Comparison of ENCODE assay signal across 28 cellular contexts in genomic region chr4:36079666-36080065, GRCh38.
"Had no signal": no experiment of that assay in that cellular context is flagged by ENCODE, and none has a peak within 500 bp of the region (broad histone marks: within the 10 kb centered on the region; RNA-seq: fewer than 3 reads in every experiment).

No MANE protein-coding gene starts in this region.

- H3K27me3 Mint-ChIP-seq: stimulated activated memory B cell treated with anti-CD40 and anti-IgM and Interleukin-4, amounts not matched to agents 10 μg/mL and 1 μg/mL and 100 μg/mL, for 72 hours; stimulated activated naive B cell treated with anti-CD40 and anti-IgM and Interleukin-4, amounts not matched to agents 10 μg/mL and 1 μg/mL and 100 μg/mL, for 72 hours; stimulated activated naive CD8-positive, alpha-beta T cell treated with anti-CD3 and anti-CD28 coated beads, Interleukin-15, amount 100 ng/mL, for 72 hours; stimulated activated naive CD8-positive, alpha-beta T cell treated with anti-CD3 and anti-CD28 coated beads, Interleukin-15, Interleukin-2, amounts not matched to agents 100 ng/mL and 50 ng/mL, for 24 hours; type B pancreatic cell had no signal

- H3K4me1 ChIP-seq: stomach, suprapubic skin, testis, thyroid gland, tibial artery, tibial nerve, transverse colon, upper lobe of left lung, upper lobe of right lung, uterus, vagina had no signal

- H3K9me3 ChIP-seq: stomach, suprapubic skin, testis, thoracic aorta, thyroid gland, tibial artery, tibial nerve, transverse colon, upper lobe of left lung, upper lobe of right lung, uterus, vagina had no signal

- H3K27me3 ChIP-seq: stomach, suprapubic skin, testis, thyroid gland, tibial artery, tibial nerve, transverse colon, upper lobe of left lung, upper lobe of right lung, uterus, vagina had no signal

- H3K27ac ChIP-seq: stomach, suprapubic skin, testis, thoracic aorta, thyroid gland, tibial artery, tibial nerve, transverse colon, upper lobe of left lung, upper lobe of right lung, uterus, vagina had no signal

- H3K4me3 ChIP-seq: stomach, suprapubic skin, testis, thoracic aorta, thyroid gland, tibial artery, tibial nerve, transverse colon, upper lobe of left lung, upper lobe of right lung, uterus, vagina had no signal

- DNase-seq: stimulated activated CD4-positive, alpha-beta T cell treated with anti-CD3 and anti-CD28 coated beads, Interleukin-2, amount 100 ng/mL, for 48 hours; stimulated activated CD4-positive, alpha-beta T cell treated with anti-CD3 and anti-CD28 coated beads, Interleukin-4, amount 100 ng/mL, for 1 hour; stimulated activated CD4-positive, alpha-beta T cell treated with anti-CD3 and anti-CD28 coated beads, Interleukin-4, amount 100 ng/mL, for 24 hours; stimulated activated CD4-positive, alpha-beta T cell treated with anti-CD3 and anti-CD28 coated beads, Interleukin-4, amount 100 ng/mL, for 4 hours; stimulated activated CD8-positive, alpha-beta memory T cell treated with anti-CD3 and anti-CD28 coated beads, Interleukin-4, amount 100 ng/mL, for 48 hours; stimulated activated naive B cell treated with anti-CD40 and anti-IgM and Interleukin-4, amounts not matched to agents 10 μg/mL and 1 μg/mL and 100 μg/mL, for 72 hours; stimulated activated naive CD4-positive, alpha-beta T cell; stimulated activated naive CD4-positive, alpha-beta T cell treated with Interleukin-2 at 50 U/mL for 16 hours; stimulated activated naive CD8-positive, alpha-beta T cell treated with anti-CD3 and anti-CD28 coated beads, Interleukin-15, amount 100 ng/mL, for 72 hours; stimulated activated naive CD8-positive, alpha-beta T cell treated with anti-CD3 and anti-CD28 coated beads, Interleukin-15, Interleukin-2, amounts not matched to agents 100 U/mL and 50 U/mL, for 24 hours; stomach; substantia nigra; testis; thyroid gland; tibial artery; transverse colon; trophoblast cell; upper lobe of left lung; upper lobe of right lung; uterus had no signal

- H3K9me3 Mint-ChIP-seq: stimulated activated effector memory CD8-positive, alpha-beta T cell treated with anti-CD3 and anti-CD28 coated beads, Interleukin-12 subunit alpha, Interleukin-12 subunit beta, amount 100 ng/mL, for 72 hours; stimulated activated memory B cell treated with anti-CD40 and anti-IgM and Interleukin-4, amounts not matched to agents 10 μg/mL and 1 μg/mL and 100 μg/mL, for 72 hours; stimulated activated naive B cell treated with anti-CD40 and anti-IgM and Interleukin-4, amounts not matched to agents 10 μg/mL and 1 μg/mL and 100 μg/mL, for 72 hours; stimulated activated naive CD8-positive, alpha-beta T cell treated with anti-CD3 and anti-CD28 coated beads, Interleukin-15, amount 100 ng/mL, for 72 hours; stimulated activated naive CD8-positive, alpha-beta T cell treated with anti-CD3 and anti-CD28 coated beads, Interleukin-15, Interleukin-2, amounts not matched to agents 100 ng/mL and 50 ng/mL, for 24 hours; type B pancreatic cell had no signal

- ATAC-seq: stimulated activated effector memory CD8-positive, alpha-beta T cell treated with anti-CD3 and anti-CD28 coated beads, Interleukin-12 subunit alpha, Interleukin-12 subunit beta, amount 100 ng/mL, for 72 hours; stimulated activated memory B cell treated with anti-CD40 and anti-IgM and Interleukin-4, amounts not matched to agents 10 μg/mL and 1 μg/mL and 100 μg/mL, for 72 hours; stimulated activated naive B cell treated with anti-CD40 and anti-IgM and Interleukin-4, amounts not matched to agents 10 μg/mL and 1 μg/mL and 100 μg/mL, for 72 hours; stimulated activated naive CD8-positive, alpha-beta T cell treated with anti-CD3 and anti-CD28 coated beads, Interleukin-15, amount 100 ng/mL, for 72 hours; stimulated activated naive CD8-positive, alpha-beta T cell treated with anti-CD3 and anti-CD28 coated beads, Interleukin-15, Interleukin-2, amounts not matched to agents 100 U/mL and 50 U/mL, for 24 hours; upper lobe of right lung had no signal

- H3K27ac Mint-ChIP-seq: stimulated activated effector memory CD8-positive, alpha-beta T cell treated with anti-CD3 and anti-CD28 coated beads, Interleukin-12 subunit alpha, Interleukin-12 subunit beta, amount 100 ng/mL, for 72 hours; stimulated activated memory B cell treated with anti-CD40 and anti-IgM and Interleukin-4, amounts not matched to agents 10 μg/mL and 1 μg/mL and 100 μg/mL, for 72 hours; stimulated activated naive B cell treated with anti-CD40 and anti-IgM and Interleukin-4, amounts not matched to agents 10 μg/mL and 1 μg/mL and 100 μg/mL, for 72 hours; stimulated activated naive CD8-positive, alpha-beta T cell treated with anti-CD3 and anti-CD28 coated beads, Interleukin-15, Interleukin-2, amounts not matched to agents 100 ng/mL and 50 ng/mL, for 24 hours; type B pancreatic cell had no signal

- H3K36me3 Mint-ChIP-seq: stimulated activated effector memory CD8-positive, alpha-beta T cell treated with anti-CD3 and anti-CD28 coated beads, Interleukin-12 subunit alpha, Interleukin-12 subunit beta, amount 100 ng/mL, for 72 hours; stimulated activated memory B cell treated with anti-CD40 and anti-IgM and Interleukin-4, amounts not matched to agents 10 μg/mL and 1 μg/mL and 100 μg/mL, for 72 hours; type B pancreatic cell had no signal

- H3K36me3 ChIP-seq: thoracic aorta, tibial artery, uterus had no signal

- H3K4me3 Mint-ChIP-seq: stimulated activated effector memory CD8-positive, alpha-beta T cell treated with anti-CD3 and anti-CD28 coated beads, Interleukin-12 subunit alpha, Interleukin-12 subunit beta, amount 100 ng/mL, for 72 hours; stimulated activated memory B cell treated with anti-CD40 and anti-IgM and Interleukin-4, amounts not matched to agents 10 μg/mL and 1 μg/mL and 100 μg/mL, for 72 hours; stimulated activated naive B cell treated with anti-CD40 and anti-IgM and Interleukin-4, amounts not matched to agents 10 μg/mL and 1 μg/mL and 100 μg/mL, for 72 hours; stimulated activated naive CD8-positive, alpha-beta T cell treated with anti-CD3 and anti-CD28 coated beads, Interleukin-15, amount 100 ng/mL, for 72 hours; stimulated activated naive CD8-positive, alpha-beta T cell treated with anti-CD3 and anti-CD28 coated beads, Interleukin-15, Interleukin-2, amounts not matched to agents 100 ng/mL and 50 ng/mL, for 24 hours; type B pancreatic cell had no signal

- H3K4me1 Mint-ChIP-seq: stimulated activated effector memory CD8-positive, alpha-beta T cell treated with anti-CD3 and anti-CD28 coated beads, Interleukin-12 subunit alpha, Interleukin-12 subunit beta, amount 100 ng/mL, for 72 hours; stimulated activated memory B cell treated with anti-CD40 and anti-IgM and Interleukin-4, amounts not matched to agents 10 μg/mL and 1 μg/mL and 100 μg/mL, for 72 hours; stimulated activated naive B cell treated with anti-CD40 and anti-IgM and Interleukin-4, amounts not matched to agents 10 μg/mL and 1 μg/mL and 100 μg/mL, for 72 hours; stimulated activated naive CD8-positive, alpha-beta T cell treated with anti-CD3 and anti-CD28 coated beads, Interleukin-15, amount 100 ng/mL, for 72 hours had no signal
